9 cellular contexts compared by ENCODE assay signal in genomic region chr3:71069797-71070196, GRCh38.
DNase-seq lines count a peak whose midpoint lies in the region; FAIRE-seq and TF ChIP-seq lines count a peak whose summit lies in the region.
"Had no signal": no experiment of that assay in that cellular context is flagged by ENCODE, and none has a peak within 500 bp of the region (broad histone marks: within the 10 kb centered on the region; RNA-seq: fewer than 3 reads in every experiment).

No MANE protein-coding gene starts in this region.

- H3K4me2 ChIP-seq in SU-DHL-6 (ENCODE audit: low read depth, low read length, poor library complexity, severe bottlenecking): no peak overlapping the region

- H4K20me1 ChIP-seq in SU-DHL-6 (ENCODE audit: low read depth, low read length): no peaks in the 10 kb centered on the region

- H3K9ac ChIP-seq in SU-DHL-6 (ENCODE audit: low read length): no peak overlapping the region

- no peaks in the 10 kb centered on the region for H3K9me3 ChIP-seq in SU-DHL-6 (ENCODE audit: insufficient read depth, low read length)

- no peak overlapping the region for H3K4me3 ChIP-seq in SU-DHL-6 (ENCODE audit: insufficient read depth, low read length, poor library complexity, severe bottlenecking)

- peak overlapping the region; percentile 7 to 85 (median 48) for H3K27ac Mint-ChIP-seq in immature natural killer cell

- H3K4me3 Mint-ChIP-seq in immature natural killer cell: peak overlapping the region; percentile 3 to 61 (median 46)

- no peaks in the 10 kb centered on the region for H3K9me3 Mint-ChIP-seq in immature natural killer cell

- peak; percentile 42 for TF ChIP-seq CTCF in SU-DHL-6 (IDR thresholded peaks at IDR 0.05; ENCODE audit: insufficient read depth, low read length, poor library complexity, severe bottlenecking)

- no peaks in the 10 kb centered on the region for H3K27me3 ChIP-seq in SU-DHL-6 (ENCODE audit: low read length)

- no peaks in the 10 kb centered on the region for H3F3A ChIP-seq in SU-DHL-6 (ENCODE audit: insufficient read depth)

- DNase-seq in ELF-1 (ENCODE audit: low read depth, low spot score) (peak; percentile 50), HTR-8/SVneo (ENCODE audit: insufficient read length, low spot score) (peak; percentile 70), immature natural killer cell (peak; percentile 42 to 48 (median 47)), HuH-7.5 (ENCODE audit: low spot score) (no peak), RCC 7860 (ENCODE audit: low spot score) (no peak)
- peak; percentile 68 to 72 for DNase-seq in stimulated activated CD4-positive, alpha-beta T cell treated with anti-CD3 and anti-CD28 coated beads, Interleukin-2, amount 100 ng/mL, for 24 hours

- H3K79me2 ChIP-seq in SU-DHL-6 (ENCODE audit: insufficient read depth, low read length): no peaks in the 10 kb centered on the region

- H3K36me3 Mint-ChIP-seq in immature natural killer cell: peaks cover 0 to 4% (median 0%) of the 10 kb centered on the region in 3 donors

- peak; percentile 74 for FAIRE-seq in HTR-8/SVneo (lab: Jason Lieb, UNC)
- no peak for FAIRE-seq in RCC 7860 (lab: Jason Lieb, UNC)
- FAIRE-seq: TTC549 had no signal

- H2AFZ ChIP-seq in SU-DHL-6 (ENCODE audit: low read depth, low read length, severe bottlenecking): no peak overlapping the region

- no peaks in the 10 kb centered on the region for H3K36me3 ChIP-seq in SU-DHL-6 (ENCODE audit: low read length)

- H3K27ac ChIP-seq in SU-DHL-6 (ENCODE audit: low read depth, low read length) (no peak overlapping the region), angular gyrus (ENCODE audit: low read depth, low read length) (peak overlapping the region; percentile 36)

- peaks cover 77 to 89% of the 10 kb centered on the region in 2 donors for H3K4me1 Mint-ChIP-seq in immature natural killer cell

- H3K9me2 ChIP-seq in SU-DHL-6 (replicated peaks; ENCODE audit: insufficient read depth, low read length): no peaks in the 10 kb centered on the region

- peaks cover 4 to 5% (median 4%) of the 10 kb centered on the region in 3 donors for H3K27me3 Mint-ChIP-seq in immature natural killer cell (ENCODE audit: low read depth in 3 of 3)

Comparison
In these comparisons a context has a peak if more than half of its experiments do, and no peak if none do; other contexts are left out.
1. DNase-seq: peak in ELF-1 (single experiment), HTR-8/SVneo (single experiment), immature natural killer cell (3 of 3) and stimulated activated CD4-positive, alpha-beta T cell treated with anti-CD3 and anti-CD28 coated beads, Interleukin-2, amount 100 ng/mL, for 24 hours (2 of 2); none in HuH-7.5 (single experiment) and RCC 7860 (single experiment).